ENCODE assay signal across 9 cellular contexts in the genomic region with DNA sequence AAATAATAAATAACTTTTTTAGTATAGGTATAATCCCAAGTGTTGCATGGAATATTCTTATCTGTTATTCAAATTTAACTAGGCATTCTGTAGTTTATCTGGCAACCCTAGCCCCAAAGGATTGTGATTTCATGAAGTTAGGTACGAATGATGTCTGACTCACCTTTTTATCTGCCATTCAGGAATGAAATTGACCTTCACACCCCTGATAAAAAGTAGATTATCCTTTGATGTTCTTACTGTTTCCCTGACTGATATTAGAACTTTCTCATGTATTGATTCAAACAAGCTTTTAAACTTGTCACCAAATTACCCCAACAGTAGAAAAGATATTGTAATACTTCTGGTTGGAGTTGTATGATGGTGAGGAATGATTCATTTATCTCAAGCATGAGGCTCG. TPM values are rescaled to one million over a fixed set of nuclear protein-coding genes. Genes with fewer than 3 reads are reported as not detected.
"Had no signal": no experiment of that assay in that cellular context is flagged by ENCODE, and none has a peak within 500 bp of the region (broad histone marks: within the 10 kb centered on the region; RNA-seq: fewer than 3 reads in every experiment).

No MANE protein-coding gene starts in this region.

- H3K9me3 ChIP-seq: HAP-1 had no signal

- ATAC-seq: HCT116, K562 had no signal

- H3K4me3 ChIP-seq: HAP-1, K562 had no signal

- H3K36me3 ChIP-seq: HAP-1 had no signal

- DNase-seq: GOT3, H7, HFFc6, IMR-90, KG1 had no signal

- H3K4me3 Mint-ChIP-seq: HFFc6 had no signal

- FAIRE-seq: K562 had no signal

- H3K27ac ChIP-seq: HL-60 had no signal

- H3K4me1 ChIP-seq: HAP-1 had no signal

- H3K27ac Mint-ChIP-seq: HFFc6 had no signal

RNA-seq across cellular contexts. Expression of a gene that starts 43.5 kb away (rescaled TPM):
- total RNA-seq: HFFc6, IMR-90, K562 had no signal
- polyA plus RNA-seq: IMR-90, K562 had no signal
